In genomic region chrX:73562986-73563739, GRCh38 we compare ENCODE assay signal across 1 cellular context.
TF ChIP-seq lines count a peak whose summit lies in the region.

TSS of gene CHIC1 (plus strand) at chrX:73563197. CDS start at chrX:73563285, 88 bp downstream.

TF ChIP-seq in K562, 482 proteins besides CTCF, POLR2A, EP300 and RAD21 (continued from another document):
- peak; percentile 88 for TF ChIP-seq USF2 (CRISPR knock-in tag; IDR thresholded peaks at IDR 0.05)
- TF ChIP-seq RAD51 (IDR thresholded peaks at IDR 0.05; ENCODE audit: borderline replicate concordance, low read depth), result peak; percentile 92
- no peak for TF ChIP-seq MYBL2 (IDR thresholded peaks at IDR 0.05; ENCODE audit: low read depth)
- TF ChIP-seq MYBL2 (CRISPR knock-in tag; IDR thresholded peaks at IDR 0.05; ENCODE audit: borderline replicate concordance), result no peak
- peak; percentile 48 for TF ChIP-seq SUPT5H (IDR thresholded peaks at IDR 0.05)
- no peak for TF ChIP-seq RCOR1 (IDR thresholded peaks at IDR 0.05; ENCODE audit: borderline replicate concordance in 1 of 2, low read depth in 2 of 2, low read length in 2 of 2)
- TF ChIP-seq BHLHE40 (IDR thresholded peaks at IDR 0.05; ENCODE audit: low read length), result peak; percentile 79
- no peak for TF ChIP-seq MBD2 (IDR thresholded peaks at IDR 0.05; ENCODE audit: borderline replicate concordance, low read depth)
- TF ChIP-seq POLR2G (IDR thresholded peaks at IDR 0.05; ENCODE audit: low read depth, low read length), result peak; percentile 68
- peak; percentile 73 to 74 for TF ChIP-seq NRF1 (conservative IDR thresholded peaks at IDR 0.05 in 1 of 2, IDR thresholded peaks at IDR 0.05 in 1 of 2)
- TF ChIP-seq DLX4 (CRISPR knock-in tag; IDR thresholded peaks at IDR 0.05), result no peak
- peak; percentile 21; the same call in 1 of the 2 replicates for TF ChIP-seq PHF8 (IDR thresholded peaks at IDR 0.05; ENCODE audit: borderline replicate concordance, low read length)
